ENCODE assay signal across 1 cellular context in genomic region chr20:3808141-3808479, GRCh38.
A peak's percentile ranks its signal among the peaks of the same experiment; 100 is the strongest.
TF ChIP-seq lines count a peak whose summit lies in the region.

No MANE protein-coding gene starts in this region.

TF ChIP-seq in A549, 52 proteins besides CTCF, POLR2A, EP300 and RAD21 (continued from another document):
- TF ChIP-seq RNF2 (IDR thresholded peaks at IDR 0.05; ENCODE audit: borderline replicate concordance, low read depth): no peak
- TF ChIP-seq FOXS1 (CRISPR knock-in tag; IDR thresholded peaks at IDR 0.05): peak; percentile 87; the same call in 1 of the 2 replicates
- TF ChIP-seq ESRRA (IDR thresholded peaks at IDR 0.05; ENCODE audit: borderline replicate concordance, low read length): no peak
- TF ChIP-seq BHLHE40 (IDR thresholded peaks at IDR 0.05; ENCODE audit: low read depth, low read length): peak; percentile 80
- TF ChIP-seq ZC3H11A (IDR thresholded peaks at IDR 0.05): no peak
- no peak for TF ChIP-seq MAFK (IDR thresholded peaks at IDR 0.05; ENCODE audit: partially characterized antibody)
- TF ChIP-seq ATOH8 (CRISPR knock-in tag; IDR thresholded peaks at IDR 0.05; ENCODE audit: low read depth): peak; percentile 95
- peak; percentile 88 for TF ChIP-seq GATA3 (IDR thresholded peaks at IDR 0.05; ENCODE audit: borderline replicate concordance)
- peak; percentile 91 for TF ChIP-seq HOXB13 (CRISPR knock-in tag; IDR thresholded peaks at IDR 0.05; ENCODE audit: low read depth)
- peak; percentile 44; the same call in 2 of the 3 replicates for TF ChIP-seq SMC3 (IDR thresholded peaks at IDR 0.05)
- TF ChIP-seq HMGXB4 (CRISPR knock-in tag; IDR thresholded peaks at IDR 0.05; ENCODE audit: borderline replicate concordance): peak; percentile 84
- peak; percentile 89 for TF ChIP-seq TP53 (CRISPR knock-in tag; IDR thresholded peaks at IDR 0.05)
- peak; percentile 96 for TF ChIP-seq USF2 (IDR thresholded peaks at IDR 0.05)
- peak; percentile 99 for TF ChIP-seq MYC (IDR thresholded peaks at IDR 0.05; ENCODE audit: borderline replicate concordance, low read length)
- TF ChIP-seq FOSL2 (IDR thresholded peaks at IDR 0.05): no peak
- peak; percentile 73 for TF ChIP-seq FOSL2 (CRISPR knock-in tag; IDR thresholded peaks at IDR 0.05)
- peak; percentile 29 for TF ChIP-seq CHD2 (IDR thresholded peaks at IDR 0.05; ENCODE audit: low read length, partially characterized antibody)
- TF ChIP-seq JUN (IDR thresholded peaks at IDR 0.05): peak; percentile 24 to 63; a peak in 1 of 5 replicates
- no peak for TF ChIP-seq HDAC2 (IDR thresholded peaks at IDR 0.05)
- TF ChIP-seq RFX5 (IDR thresholded peaks at IDR 0.05): peak; percentile 12; the same call in 1 of the 2 replicates
- TF ChIP-seq HES2 (IDR thresholded peaks at IDR 0.05): no peak
- TF ChIP-seq KDM1A (IDR thresholded peaks at IDR 0.05; ENCODE audit: low read depth): no peak
- TF ChIP-seq JUNB (IDR thresholded peaks at IDR 0.05): peak; percentile 41; the same call in 1 of the 2 replicates
- peak; percentile 96; the same call in 1 of the 2 replicates for TF ChIP-seq EHF (CRISPR knock-in tag; IDR thresholded peaks at IDR 0.05)
